Comparison of ENCODE assay signal across 15 cellular contexts in genomic region chr3:196093271-196094111, GRCh38. TPM values are rescaled to one million over a fixed set of nuclear protein-coding genes. Genes with fewer than 3 reads are reported as not detected.
A peak's percentile ranks its signal among the peaks of the same experiment; 100 is the strongest.
DNase-seq lines count a peak whose midpoint lies in the region; ATAC-seq and TF ChIP-seq lines count a peak whose summit lies in the region.
"Had no signal": no experiment of that assay in that cellular context is flagged by ENCODE, and none has a peak within 500 bp of the region (broad histone marks: within the 10 kb centered on the region; RNA-seq: fewer than 3 reads in every experiment).

No MANE protein-coding gene starts in this region.

- H3K9me2 ChIP-seq in hepatocyte (replicated peaks; ENCODE audit: insufficient read depth): no peaks in the 10 kb centered on the region

- no peak overlapping the region for H3K4me2 ChIP-seq in hepatocyte

- H4K20me1 ChIP-seq in hepatocyte (ENCODE audit: insufficient read depth, poor library complexity, severe bottlenecking): no peaks in the 10 kb centered on the region

- ATAC-seq in Right ventricle myocardium superior (ENCODE audit: poor library complexity) (peak; percentile 50), GM18858 (IDR thresholded peaks at IDR 0.05; ENCODE audit: unreplicated experiment) (no peak)

- no peak for TF ChIP-seq CTCF in left ventricle myocardium inferior (IDR thresholded peaks at IDR 0.05; ENCODE audit: borderline replicate concordance)
- TF ChIP-seq CTCF in hepatocyte (IDR thresholded peaks at IDR 0.05; ENCODE audit: poor library complexity): no peak

- no peaks in the 10 kb centered on the region for H3K79me2 ChIP-seq in hepatocyte

- no peak overlapping the region for H2AFZ ChIP-seq in hepatocyte

- H3K4me1 ChIP-seq in left ventricle myocardium inferior (peaks cover 8% of the 10 kb centered on the region), hepatocyte (ENCODE audit: insufficient read depth) (no peaks in the 10 kb centered on the region)

- WGBS in hepatocyte (ENCODE audit: low lambda C conversion rate, missing lambda C conversion rate): 87% methylated on average over 8 of the region's 8 CpGs

- H3K27ac ChIP-seq in left ventricle myocardium inferior (replicated peaks): no peak overlapping the region
- H3K27ac ChIP-seq in hepatocyte: peak overlapping the region; percentile 66

- DNase-seq in Right ventricle myocardium superior (no peak), left ventricle myocardium inferior (no peak), SK-MEL-5 (ENCODE audit: low read depth, low spot score) (peak; percentile 48), hepatocyte (ENCODE audit: low spot score) (peak; percentile 35), GM19238 (ENCODE audit: insufficient read length, low spot score) (no peak), DMS114 treated with DMSO at 0.1 percent for 48 hours (lab: John Stamatoyannopoulos, UW; ENCODE audit: unreplicated experiment) (no peak)
- no peak for DNase-seq in stimulated activated CD8-positive, alpha-beta memory T cell treated with anti-CD3 and anti-CD28 coated beads, Interleukin-4, amount 100 ng/mL, for 48 hours
- DNase-seq: ACHN; activated naive CD8-positive, alpha-beta T cell treated with anti-CD3 and anti-CD28 coated beads for 36 hours; DMS53; NCI-H1092 treated with DMSO at 0.1 percent for 48 hours; NCI-H510A; occipital lobe; SHP77 had no signal

- H3K27me3 ChIP-seq in left ventricle myocardium inferior (ENCODE audit: low read depth): no peaks in the 10 kb centered on the region
- H3K27me3 ChIP-seq in hepatocyte: no peaks in the 10 kb centered on the region

- H3K4me3 ChIP-seq in left ventricle myocardium inferior (no peak overlapping the region), hepatocyte (no peak overlapping the region)

- H3K36me3 ChIP-seq in left ventricle myocardium inferior (no peaks in the 10 kb centered on the region), hepatocyte (replicated peaks; ENCODE audit: insufficient read depth, low read depth) (no peaks in the 10 kb centered on the region)

- H3K9me3 ChIP-seq in left ventricle myocardium inferior (replicated peaks) (no peaks in the 10 kb centered on the region), hepatocyte (ENCODE audit: low read depth) (no peaks in the 10 kb centered on the region)

- intact Hi-C loops in Right ventricle myocardium superior (cut with DNase I): no loop called here
- intact Hi-C loops in left ventricle myocardium inferior (cut with micrococcal nuclease): no loop called here

- in situ Hi-C loops in SK-MEL-5 (cut with HindIII; ENCODE audit: low pct_unique_long_range_greater_than_20kb, low sequenced_read_pairs): no loop called here

RNA-seq across cellular contexts. Expression of gene TFRC, which starts 11.6 kb away (rescaled TPM):
- total RNA-seq in Right ventricle myocardium superior: 56.4 TPM
- total RNA-seq in left ventricle myocardium inferior: 76.4 TPM
- total RNA-seq in SK-MEL-5 (2014; rRNA removed; shearing (Covaris generic)): 320 and 331 TPM in 2 replicates
- polyA plus RNA-seq in SK-MEL-5 (2015; cell fraction: cytosol; rRNA removed): 135 and 178 TPM in 2 replicates
- 139 and 144 TPM in 2 replicates for polyA plus RNA-seq in SK-MEL-5 (2015; cell fraction: nucleus; rRNA removed)
- total RNA-seq in hepatocyte: 230 and 278 TPM in 2 replicates
- 136 and 137 TPM in 2 replicates for polyA plus RNA-seq in hepatocyte

Comparison
In these comparisons a context has a peak if more than half of its experiments do, and no peak if none do; other contexts are left out.
1. DNase-seq: peak in SK-MEL-5 (single experiment) and hepatocyte (single experiment); none in Right ventricle myocardium superior (single experiment), left ventricle myocardium inferior (single experiment), GM19238 (single experiment), stimulated activated CD8-positive, alpha-beta memory T cell treated with anti-CD3 and anti-CD28 coated beads, Interleukin-4, amount 100 ng/mL, for 48 hours (single experiment) and DMS114 treated with DMSO at 0.1 percent for 48 hours (single experiment).